Comparison of ENCODE assay signal across 31 cellular contexts in the genomic region with DNA sequence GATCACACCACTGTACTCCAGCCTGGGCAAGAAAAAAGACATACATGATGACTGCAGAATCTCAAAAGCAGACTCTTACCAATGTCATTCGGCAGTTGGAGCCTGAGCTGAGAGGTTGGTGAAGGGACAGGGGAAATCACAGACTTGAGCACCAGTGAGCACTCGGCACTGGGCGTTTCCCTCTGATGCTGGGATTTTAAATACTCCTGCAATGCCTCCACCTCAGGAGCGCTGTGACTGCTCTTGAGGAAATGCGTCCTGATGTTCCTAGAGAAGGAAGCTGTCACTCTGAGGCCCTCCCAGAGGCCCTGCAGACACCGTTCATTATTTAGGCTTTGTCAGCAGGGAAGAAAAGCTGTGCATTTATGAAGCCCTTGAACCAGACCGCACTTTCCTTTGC. TPM values are rescaled to one million over a fixed set of nuclear protein-coding genes. Genes with fewer than 3 reads are reported as not detected.
"Had no signal": no experiment of that assay in that cellular context is flagged by ENCODE, and none has a peak within 500 bp of the region (broad histone marks: within the 10 kb centered on the region; RNA-seq: fewer than 3 reads in every experiment).

No MANE protein-coding gene starts in this region.

- H3K27me3 ChIP-seq: MG63, SJSA1 had no signal

- H3K36me3 Mint-ChIP-seq: activated CD4-positive, alpha-beta memory T cell treated with anti-CD3 and anti-CD28 coated beads for 36 hours; activated naive CD4-positive, alpha-beta T cell treated with anti-CD3 and anti-CD28 coated beads, Interleukin-2, amount 10 ng/mL, durations not matched to agents 7 days and 5 days; brain had no signal

- H3K9me3 ChIP-seq: MG63, SJSA1, SK-N-SH had no signal

- H3K4me1 ChIP-seq: SJSA1 had no signal

- H3K4me3 ChIP-seq: MG63, SJSA1 had no signal

- H3K9ac ChIP-seq: SK-N-SH had no signal

- FAIRE-seq: bronchial epithelial cell, TTC549 had no signal

- H3K4me1 Mint-ChIP-seq: activated CD4-positive, alpha-beta T cell treated with anti-CD3 and anti-CD28 coated beads for 36 hours; activated naive CD4-positive, alpha-beta T cell treated with anti-CD3 and anti-CD28 coated beads, Interleukin-2, amount 10 ng/mL, durations not matched to agents 7 days and 5 days; activated naive CD8-positive, alpha-beta T cell treated with anti-CD3 and anti-CD28 coated beads, Interleukin-2, amount 50 U/mL, for 24 hours had no signal

- H3K9me3 Mint-ChIP-seq: activated naive CD4-positive, alpha-beta T cell treated with anti-CD3 and anti-CD28 coated beads, Interleukin-2, amount 10 ng/mL, durations not matched to agents 7 days and 5 days; activated naive CD8-positive, alpha-beta T cell treated with anti-CD3 and anti-CD28 coated beads, Interleukin-2, amount 50 U/mL, for 24 hours; activated T-cell treated with anti-CD3 and anti-CD28 coated beads, Interleukin-2, amount 50 U/mL, for 4 hours; T-helper 1 cell treated with Interleukin-12 subunit alpha and Interleukin-12 subunit beta and Interleukin-4 antibody, amounts not matched to agents 30 μg/mL and 1 μg/mL, for 36 hours; T-helper 2 cell treated with Interferon-gamma antibody and Interleukin-4, amounts not matched to agents 5 μg/mL and 100 μg/mL, for 36 hours had no signal

- H3K27ac ChIP-seq: SJSA1 had no signal

- H3K4me3 Mint-ChIP-seq: activated CD4-positive, alpha-beta memory T cell treated with anti-CD3 and anti-CD28 coated beads for 36 hours; activated CD4-positive, alpha-beta T cell treated with anti-CD3 and anti-CD28 coated beads for 36 hours; activated naive CD4-positive, alpha-beta T cell treated with anti-CD3 and anti-CD28 coated beads, Interleukin-2, amount 10 ng/mL, durations not matched to agents 7 days and 5 days; activated naive CD8-positive, alpha-beta T cell; activated naive CD8-positive, alpha-beta T cell treated with anti-CD3 and anti-CD28 coated beads, Interleukin-2, amount 50 U/mL, for 24 hours; activated T-cell treated with anti-CD3 and anti-CD28 coated beads, Interleukin-2, amount 50 U/mL, for 4 hours; brain; T-helper 1 cell treated with Interleukin-12 subunit alpha and Interleukin-12 subunit beta and Interleukin-4 antibody, amounts not matched to agents 30 μg/mL and 1 μg/mL, for 36 hours; T-helper 2 cell treated with Interferon-gamma antibody and Interleukin-4, amounts not matched to agents 5 μg/mL and 100 μg/mL, for 36 hours had no signal

- H3K36me3 ChIP-seq: MG63, SJSA1 had no signal

- DNase-seq: activated CD4-positive, alpha-beta memory T cell treated with anti-CD3 and anti-CD28 coated beads for 36 hours; activated CD4-positive, alpha-beta T cell treated with anti-CD3 and anti-CD28 coated beads for 36 hours; activated CD4-positive, alpha-beta T cell treated with anti-CD3 and anti-CD28 coated beads, Interleukin-2, amount 50 U/mL, for 1 hour; activated CD8-positive, alpha-beta memory T cell treated with anti-CD3 and anti-CD28 coated beads, Interleukin-2, amount 50 U/mL, for 4 hours; activated effector memory CD4-positive, alpha-beta T cell treated with Interleukin-2 at 50 U/mL for 16 hours; activated naive CD4-positive, alpha-beta T cell treated with anti-CD3 and anti-CD28 coated beads, Interleukin-2, amount 10 ng/mL, durations not matched to agents 7 days and 5 days; activated naive CD8-positive, alpha-beta T cell treated with anti-CD3 and anti-CD28 coated beads, Interleukin-2, amount 50 U/mL, for 24 hours; activated T-cell treated with anti-CD3 and anti-CD28 coated beads for 4 hours; activated T-cell treated with anti-CD3 and anti-CD28 coated beads, Interleukin-2, amount 50 U/mL, for 4 hours; anterior cingulate cortex; cerebellar nuclear complex; Kasumi-1; KG1; MG63; MV-4-11; NCI-H1092; NCI-H1436 treated with DMSO at 0.1 percent for 48 hours; NCI-H1694 treated with DMSO at 0.1 percent for 48 hours; NCI-H2029; NCI-H2171; NCI-H510A; NCI-H748 treated with DMSO at 0.1 percent for 48 hours; SHP77; SK-N-SH had no signal

- H3K27ac Mint-ChIP-seq: activated CD4-positive, alpha-beta memory T cell treated with anti-CD3 and anti-CD28 coated beads for 36 hours; activated CD4-positive, alpha-beta T cell treated with anti-CD3 and anti-CD28 coated beads for 36 hours; activated naive CD4-positive, alpha-beta T cell treated with anti-CD3 and anti-CD28 coated beads, Interleukin-2, amount 10 ng/mL, durations not matched to agents 7 days and 5 days; activated naive CD8-positive, alpha-beta T cell; activated naive CD8-positive, alpha-beta T cell treated with anti-CD3 and anti-CD28 coated beads, Interleukin-2, amount 50 U/mL, for 24 hours; brain; T-helper 1 cell treated with Interleukin-12 subunit alpha and Interleukin-12 subunit beta and Interleukin-4 antibody, amounts not matched to agents 30 μg/mL and 1 μg/mL, for 36 hours; T-helper 2 cell treated with Interferon-gamma antibody and Interleukin-4, amounts not matched to agents 5 μg/mL and 100 μg/mL, for 36 hours had no signal

- H3K4me2 ChIP-seq: SK-N-SH had no signal

RNA-seq across cellular contexts. Expression of a gene that starts 46.1 kb away (rescaled TPM):
- total RNA-seq: activated CD4-positive, alpha-beta memory T cell treated with anti-CD3 and anti-CD28 coated beads for 36 hours; activated CD4-positive, alpha-beta T cell treated with anti-CD3 and anti-CD28 coated beads for 36 hours; activated T-cell treated with anti-CD3 and anti-CD28 coated beads, Interleukin-2, amount 50 U/mL, for 4 hours; bronchial epithelial cell; SJSA1 had no signal
- polyA plus RNA-seq: SK-N-SH had no signal
